14 cellular contexts compared by ENCODE assay signal in the genomic region with DNA sequence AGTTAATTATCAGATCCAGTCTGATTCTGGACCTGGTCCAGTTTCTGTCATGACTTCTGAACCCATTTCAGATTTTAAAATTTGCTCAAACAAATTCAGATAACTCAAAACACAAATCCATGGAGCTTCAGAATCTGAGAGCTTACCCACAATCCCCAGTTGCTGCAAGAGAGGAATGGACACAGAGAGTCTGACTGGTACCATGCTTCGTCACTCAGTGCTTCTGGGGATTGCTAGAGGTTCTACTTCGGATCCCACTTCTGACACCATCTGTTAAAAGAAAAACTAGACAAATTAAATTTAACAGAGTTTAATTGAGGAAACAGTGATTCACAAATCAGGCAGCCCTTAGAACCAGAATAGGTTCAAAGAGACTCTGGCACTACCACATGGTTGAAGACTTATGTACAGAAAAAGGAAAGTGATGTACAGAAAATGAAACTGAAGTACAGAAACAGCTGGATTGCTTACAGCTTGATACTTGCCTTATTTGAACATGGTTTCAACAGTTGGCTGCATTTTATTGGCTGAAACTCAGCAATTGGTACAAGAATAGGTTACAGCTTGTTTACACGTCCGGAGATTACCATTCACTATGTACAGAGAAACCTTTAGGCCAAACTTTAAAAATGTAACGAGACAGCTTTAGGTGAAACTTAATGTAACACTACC.
A peak's percentile ranks its signal among the peaks of the same experiment; 100 is the strongest.
DNase-seq lines count a peak whose midpoint lies in the region; ATAC-seq, FAIRE-seq and TF ChIP-seq lines count a peak whose summit lies in the region.
"Had no signal": no experiment of that assay in that cellular context is flagged by ENCODE, and none has a peak within 500 bp of the region (broad histone marks: within the 10 kb centered on the region; RNA-seq: fewer than 3 reads in every experiment).

No MANE protein-coding gene starts in this region.

- H3K36me3 Mint-ChIP-seq in T-helper 2 cell treated with Interferon-gamma antibody and Interleukin-4, amounts not matched to agents 5 μg/mL and 100 μg/mL, for 36 hours (ENCODE audit: low read depth): peaks cover 38% of the 10 kb centered on the region

- H3K27ac Mint-ChIP-seq in T-helper 2 cell treated with Interferon-gamma antibody and Interleukin-4, amounts not matched to agents 5 μg/mL and 100 μg/mL, for 36 hours: no peak overlapping the region
- H3K27ac Mint-ChIP-seq: natural killer cell had no signal

- H3K27me3 Mint-ChIP-seq in T-helper 2 cell treated with Interferon-gamma antibody and Interleukin-4, amounts not matched to agents 5 μg/mL and 100 μg/mL, for 36 hours (ENCODE audit: low read depth): no peaks in the 10 kb centered on the region

- peaks cover 13% of the 10 kb centered on the region for H3K9me3 Mint-ChIP-seq in T-helper 2 cell treated with Interferon-gamma antibody and Interleukin-4, amounts not matched to agents 5 μg/mL and 100 μg/mL, for 36 hours
- H3K9me3 Mint-ChIP-seq: natural killer cell had no signal

- TF ChIP-seq POLR2A in esophagus squamous epithelium (IDR thresholded peaks at IDR 0.05): no peak

- H3K4me1 ChIP-seq in esophagus squamous epithelium (peaks cover 0 to 13% (median 0%) of the 10 kb centered on the region in 3 donors), aorta (ENCODE audit: control insufficient read depth in 1 of 2, insufficient read depth in 2 of 2, low read length in 2 of 2) (no peaks in the 10 kb centered on the region)

- H3K4me3 Mint-ChIP-seq in T-helper 2 cell treated with Interferon-gamma antibody and Interleukin-4, amounts not matched to agents 5 μg/mL and 100 μg/mL, for 36 hours: no peak overlapping the region
- H3K4me3 Mint-ChIP-seq: natural killer cell had no signal

- peak; percentile 6 for FAIRE-seq in D721Med (lab: Jason Lieb, UNC)

- WGBS in esophagus squamous epithelium, 2 donors: 34 to 58% methylated on average over 5 of the region's 5 CpGs
- 7 to 12% methylated on average over 5 of the region's 5 CpGs for WGBS in aorta, 2 donors

- H3K36me3 ChIP-seq in esophagus squamous epithelium (peaks cover 0 to 66% (median 0%) of the 10 kb centered on the region in 3 donors), aorta (ENCODE audit: control insufficient read depth in 1 of 2, insufficient read depth in 2 of 2, low read length in 1 of 2) (peaks cover 2 to 3% of the 10 kb centered on the region in 2 donors)

- peak overlapping the region in 3 of 4 donors; percentile 39 to 68 (median 50) for H3K27ac ChIP-seq in esophagus squamous epithelium
- H3K27ac ChIP-seq in aorta (ENCODE audit: low read depth in 1 of 2, low read length in 2 of 2): peak overlapping the region in 1 of 2 donors; percentile 52

- no peak for DNase-seq in D721Med (ENCODE audit: insufficient read length, low spot score)
- no peak for DNase-seq in esophagus squamous epithelium (lab: John Stamatoyannopoulos, UW)
- DNase-seq in aorta: no peak
- DNase-seq in T-helper 2 cell treated with Interferon-gamma antibody and Interleukin-4, amounts not matched to agents 5 μg/mL and 100 μg/mL, for 36 hours (ENCODE audit: low spot score): no peak
- DNase-seq in iPS-NIHi7 (ENCODE audit: extremely low spot score): no peak
- no peak for DNase-seq in NCI-H1048 (lab: John Stamatoyannopoulos, UW)
- DNase-seq: activated CD4-positive, alpha-beta T cell treated with anti-CD3 and anti-CD28 coated beads, Interleukin-2, amount 50 U/mL, for 4 hours; HCEC 1CT; natural killer cell; NCI-H1092; SK-N-SH; stimulated activated CD4-positive, alpha-beta T cell treated with anti-CD3 and anti-CD28 coated beads, Interleukin-12 subunit alpha, Interleukin-12 subunit beta, amount 100 ng/mL, for 4 hours had no signal

- no peaks in the 10 kb centered on the region for H3K27me3 ChIP-seq in esophagus squamous epithelium
- H3K27me3 ChIP-seq in aorta (ENCODE audit: control insufficient read depth in 1 of 2, insufficient read depth in 2 of 2, low read length in 1 of 2): no peaks in the 10 kb centered on the region

- H3K9me3 ChIP-seq in esophagus squamous epithelium (no peaks in the 10 kb centered on the region), aorta (ENCODE audit: control insufficient read depth, low read length) (no peaks in the 10 kb centered on the region)
- H3K9me3 ChIP-seq: SK-N-SH had no signal

- no peak for TF ChIP-seq CTCF in D721Med (IDR thresholded peaks at IDR 0.05; ENCODE audit: insufficient read depth, missing control alignments)
- no peak for TF ChIP-seq CTCF in esophagus squamous epithelium (IDR thresholded peaks at IDR 0.05)

- ATAC-seq in GM18870 (IDR thresholded peaks at IDR 0.05; ENCODE audit: unreplicated experiment) (peak; percentile 65), HG03342 (IDR thresholded peaks at IDR 0.05; ENCODE audit: unreplicated experiment) (peak; percentile 67), aorta (ENCODE audit: low FRiP score) (no peak)

- H3K4me3 ChIP-seq in esophagus squamous epithelium (no peak overlapping the region), aorta (ENCODE audit: low read length in 2 of 2) (peak overlapping the region in 1 of 2 donors; percentile 11)

- H3K4me1 Mint-ChIP-seq in T-helper 2 cell treated with Interferon-gamma antibody and Interleukin-4, amounts not matched to agents 5 μg/mL and 100 μg/mL, for 36 hours (ENCODE audit: low read depth): no peaks in the 10 kb centered on the region
- H3K4me1 Mint-ChIP-seq: natural killer cell had no signal

- intact Hi-C loops in esophagus squamous epithelium (cut with DNase I): no loop called here
- intact Hi-C loops in aorta (cut with DNase I): no loop called here
